ENCODE assay signal across 19 cellular contexts in the genomic region with DNA sequence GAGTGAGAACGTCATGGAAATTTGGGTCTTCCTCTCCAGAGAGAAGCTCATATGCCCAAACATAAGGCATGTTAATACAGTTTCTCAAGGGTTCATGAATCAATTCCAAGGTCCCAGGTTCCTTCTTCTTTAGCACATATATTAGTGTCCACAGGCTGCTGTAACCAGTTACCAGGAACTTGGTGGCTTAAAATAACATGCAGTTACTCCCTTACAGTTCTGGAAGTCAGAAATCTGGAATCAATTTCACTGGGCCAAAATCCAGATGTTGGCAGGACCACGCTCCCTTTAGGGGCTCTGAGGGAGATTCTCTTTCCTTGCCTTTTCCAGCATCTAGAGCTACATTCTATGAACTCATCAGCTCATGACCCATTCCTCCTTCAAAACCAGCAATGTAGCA.
A peak's percentile ranks its signal among the peaks of the same experiment; 100 is the strongest.
DNase-seq lines count a peak whose midpoint lies in the region; TF ChIP-seq lines count a peak whose summit lies in the region.
"Had no signal": no experiment of that assay in that cellular context is flagged by ENCODE, and none has a peak within 500 bp of the region (broad histone marks: within the 10 kb centered on the region; RNA-seq: fewer than 3 reads in every experiment).

No MANE protein-coding gene starts in this region.

- H3K36me3 ChIP-seq in adipocyte (ENCODE audit: control insufficient read depth, insufficient read depth, low read length, severe bottlenecking) (no peaks in the 10 kb centered on the region), neuronal stem cell (replicated peaks in 1 of 2; ENCODE audit: control insufficient read depth in 2 of 2, insufficient read depth in 2 of 2, low read length in 2 of 2) (no peaks in the 10 kb centered on the region)
- H3K36me3 ChIP-seq: BE2C had no signal

- no peaks in the 10 kb centered on the region for H3K4me1 Mint-ChIP-seq in activated T-helper 2 cell treated with anti-CD3 and anti-CD28 coated beads, Interferon-gamma antibody, Interleukin-2, Interleukin-4, amounts not matched to agents 10 μg/mL and 5 μg/mL and 100 μg/mL, durations not matched to agents 14 hours and 24 hours and 36 hours (ENCODE audit: low read depth)
- H3K4me1 Mint-ChIP-seq: IgD-negative memory B cell had no signal

- no peak overlapping the region for H2AFZ ChIP-seq in neuronal stem cell (ENCODE audit: low read length)
- H2AFZ ChIP-seq: GM23248 had no signal

- intact Hi-C loops in activated T-helper 2 cell treated with anti-CD3 and anti-CD28 coated beads, Interferon-gamma antibody, Interleukin-2, Interleukin-4, amounts not matched to agents 10 μg/mL and 5 μg/mL and 100 μg/mL, durations not matched to agents 14 hours and 24 hours and 36 hours (cut with micrococcal nuclease) = no loop called here

- H3K4me3 Mint-ChIP-seq in activated T-helper 2 cell treated with anti-CD3 and anti-CD28 coated beads, Interferon-gamma antibody, Interleukin-2, Interleukin-4, amounts not matched to agents 10 μg/mL and 5 μg/mL and 100 μg/mL, durations not matched to agents 14 hours and 24 hours and 36 hours (ENCODE audit: low read depth) = no peak overlapping the region
- H3K4me3 Mint-ChIP-seq: CD4-positive, alpha-beta T cell; HFFc6; IgD-negative memory B cell had no signal

- no peaks in the 10 kb centered on the region for H3K9me3 Mint-ChIP-seq in activated T-helper 2 cell treated with anti-CD3 and anti-CD28 coated beads, Interferon-gamma antibody, Interleukin-2, Interleukin-4, amounts not matched to agents 10 μg/mL and 5 μg/mL and 100 μg/mL, durations not matched to agents 14 hours and 24 hours and 36 hours
- H3K9me3 Mint-ChIP-seq: CD4-positive, alpha-beta T cell; HFFc6 had no signal

- H3K27ac Mint-ChIP-seq in activated T-helper 2 cell treated with anti-CD3 and anti-CD28 coated beads, Interferon-gamma antibody, Interleukin-2, Interleukin-4, amounts not matched to agents 10 μg/mL and 5 μg/mL and 100 μg/mL, durations not matched to agents 14 hours and 24 hours and 36 hours = no peak overlapping the region
- H3K27ac Mint-ChIP-seq: CD4-positive, alpha-beta T cell; HFFc6; IgD-negative memory B cell had no signal

- H3K4me3 ChIP-seq in AG10803 (ENCODE audit: low read length) (no peak overlapping the region), adipocyte (ENCODE audit: low read length) (no peak overlapping the region), neuronal stem cell (ENCODE audit: low read length in 2 of 2) (no peak overlapping the region)
- H3K4me3 ChIP-seq: GM23248 had no signal

- no peak overlapping the region for H3K4me2 ChIP-seq in neuronal stem cell (ENCODE audit: insufficient read depth, low read length, poor library complexity, severe bottlenecking)

- TF ChIP-seq CTCF in AG10803 (conservative IDR thresholded peaks at IDR 0.05; ENCODE audit: low read length) = no peak

- no peaks in the 10 kb centered on the region for H3K27me3 Mint-ChIP-seq in activated T-helper 2 cell treated with anti-CD3 and anti-CD28 coated beads, Interferon-gamma antibody, Interleukin-2, Interleukin-4, amounts not matched to agents 10 μg/mL and 5 μg/mL and 100 μg/mL, durations not matched to agents 14 hours and 24 hours and 36 hours (ENCODE audit: low read depth)
- H3K27me3 Mint-ChIP-seq: CD4-positive, alpha-beta T cell; IgD-negative memory B cell had no signal

- H3K36me3 Mint-ChIP-seq in activated T-helper 2 cell treated with anti-CD3 and anti-CD28 coated beads, Interferon-gamma antibody, Interleukin-2, Interleukin-4, amounts not matched to agents 10 μg/mL and 5 μg/mL and 100 μg/mL, durations not matched to agents 14 hours and 24 hours and 36 hours (ENCODE audit: low read depth) = no peaks in the 10 kb centered on the region
- H3K36me3 Mint-ChIP-seq: IgD-negative memory B cell had no signal

- H3K23ac ChIP-seq in neuronal stem cell (ENCODE audit: low read depth, low read length, poor library complexity) = no peak overlapping the region

- WGBS in neuronal stem cell (ENCODE audit: extremely low coverage in 2 of 2, insufficient read length in 2 of 2, insufficient replicate concordance in 1 of 2), 2 donors = no CpG with 5 or more reads among the region's 2 CpGs

- DNase-seq in AG10803 (ENCODE audit: low read depth) = peak; percentile 22
- DNase-seq in adipocyte (ENCODE audit: low read depth) = peak; percentile 66
- DNase-seq in fibroblast of gingiva (ENCODE audit: low read depth) = peak; percentile 91
- DNase-seq in fibroblast of the conjunctiva (ENCODE audit: low read depth) = peak; percentile 63
- no peak for DNase-seq in neuronal stem cell (ENCODE audit: low spot score)
- DNase-seq in NK-92 (lab: John Stamatoyannopoulos, UW; ENCODE audit: unreplicated experiment) = no peak
- no peak for DNase-seq in activated T-helper 2 cell treated with anti-CD3 and anti-CD28 coated beads, Interferon-gamma antibody, Interleukin-2, Interleukin-4, amounts not matched to agents 10 μg/mL and 5 μg/mL and 100 μg/mL, durations not matched to agents 14 hours and 24 hours and 36 hours (ENCODE audit: low spot score)
- no peak for DNase-seq in HUDEP-2 (lab: John Stamatoyannopoulos, UW; ENCODE audit: unreplicated experiment in 76 of 76)
- DNase-seq: 8988T; BE2C; C1 segment of cervical spinal cord; Caco-2; CD4-positive, alpha-beta T cell; DMS79; GDM1; GM23248; HCEC 1CT; HFFc6 had no signal

- H4K8ac ChIP-seq in neuronal stem cell (ENCODE audit: low read depth, low read length) = no peak overlapping the region

- H3K9ac ChIP-seq in adipocyte (ENCODE audit: low read length) = no peak overlapping the region
- H3K9ac ChIP-seq in neuronal stem cell (ENCODE audit: low read depth, low read length, poor library complexity) = no peak overlapping the region
- H3K9ac ChIP-seq: GM23248 had no signal

- no peak overlapping the region for H2BK5ac ChIP-seq in neuronal stem cell (ENCODE audit: low read length)

- no peak overlapping the region for H4K91ac ChIP-seq in neuronal stem cell (ENCODE audit: low read depth, low read length, poor library complexity)

- no peak overlapping the region for H3K18ac ChIP-seq in neuronal stem cell (ENCODE audit: low read length)

- H2AK5ac ChIP-seq in neuronal stem cell (ENCODE audit: low read depth, low read length) = no peak overlapping the region

- no peak overlapping the region for H2BK12ac ChIP-seq in neuronal stem cell (ENCODE audit: low read length)

- H2BK120ac ChIP-seq in neuronal stem cell (ENCODE audit: low read depth, low read length) = no peak overlapping the region

- no peak overlapping the region for H3K4ac ChIP-seq in neuronal stem cell (ENCODE audit: low read length)

- H3K79me1 ChIP-seq in neuronal stem cell (ENCODE audit: low read depth, low read length) = no peaks in the 10 kb centered on the region

- no peak overlapping the region for H2BK15ac ChIP-seq in neuronal stem cell (ENCODE audit: low read length)

- H3K4me1 ChIP-seq in adipocyte (ENCODE audit: control insufficient read depth, insufficient read depth, low read length) = peaks cover 9% of the 10 kb centered on the region
- peaks cover 0 to 3% of the 10 kb centered on the region in 2 donors for H3K4me1 ChIP-seq in neuronal stem cell (ENCODE audit: control insufficient read depth in 2 of 2, insufficient read depth in 1 of 2, low read depth in 1 of 2, low read length in 2 of 2)
- H3K4me1 ChIP-seq: Caco-2 had no signal

- H3K27me3 ChIP-seq in adipocyte (replicated peaks; ENCODE audit: control insufficient read depth, insufficient read depth, low read length) (no peaks in the 10 kb centered on the region), neuronal stem cell (ENCODE audit: control insufficient read depth in 3 of 3, insufficient read depth in 3 of 3, low read depth in 1 of 3, low read length in 3 of 3) (no peaks in the 10 kb centered on the region)
- H3K27me3 ChIP-seq: BE2C had no signal

- no peaks in the 10 kb centered on the region for H3K9me3 ChIP-seq in adipocyte (ENCODE audit: control insufficient read depth, low read length)
- H3K9me3 ChIP-seq in neuronal stem cell (replicated peaks in 1 of 2; ENCODE audit: control insufficient read depth in 2 of 2, insufficient read depth in 1 of 2, low read depth in 1 of 2, low read length in 2 of 2) = no peaks in the 10 kb centered on the region
- H3K9me3 ChIP-seq: BE2C, Caco-2 had no signal

- no peak overlapping the region for H3K27ac ChIP-seq in neuronal stem cell (replicated peaks; ENCODE audit: low read length)
- H3K27ac ChIP-seq: GM23248 had no signal

- no peak overlapping the region for H3K14ac ChIP-seq in neuronal stem cell (ENCODE audit: low read length)

Comparison
In these comparisons a context has a peak if more than half of its experiments do, and no peak if none do; other contexts are left out.
1. DNase-seq: peak in AG10803 (single experiment), adipocyte (single experiment), fibroblast of gingiva (single experiment) and fibroblast of the conjunctiva (single experiment); none in neuronal stem cell (single experiment), NK-92 (single experiment), activated T-helper 2 cell treated with anti-CD3 and anti-CD28 coated beads, Interferon-gamma antibody, Interleukin-2, Interleukin-4, amounts not matched to agents 10 μg/mL and 5 μg/mL and 100 μg/mL, durations not matched to agents 14 hours and 24 hours and 36 hours (single experiment) and HUDEP-2 (0 of 76).